Comparison of ENCODE assay signal across 1 cellular context in the genomic region with DNA sequence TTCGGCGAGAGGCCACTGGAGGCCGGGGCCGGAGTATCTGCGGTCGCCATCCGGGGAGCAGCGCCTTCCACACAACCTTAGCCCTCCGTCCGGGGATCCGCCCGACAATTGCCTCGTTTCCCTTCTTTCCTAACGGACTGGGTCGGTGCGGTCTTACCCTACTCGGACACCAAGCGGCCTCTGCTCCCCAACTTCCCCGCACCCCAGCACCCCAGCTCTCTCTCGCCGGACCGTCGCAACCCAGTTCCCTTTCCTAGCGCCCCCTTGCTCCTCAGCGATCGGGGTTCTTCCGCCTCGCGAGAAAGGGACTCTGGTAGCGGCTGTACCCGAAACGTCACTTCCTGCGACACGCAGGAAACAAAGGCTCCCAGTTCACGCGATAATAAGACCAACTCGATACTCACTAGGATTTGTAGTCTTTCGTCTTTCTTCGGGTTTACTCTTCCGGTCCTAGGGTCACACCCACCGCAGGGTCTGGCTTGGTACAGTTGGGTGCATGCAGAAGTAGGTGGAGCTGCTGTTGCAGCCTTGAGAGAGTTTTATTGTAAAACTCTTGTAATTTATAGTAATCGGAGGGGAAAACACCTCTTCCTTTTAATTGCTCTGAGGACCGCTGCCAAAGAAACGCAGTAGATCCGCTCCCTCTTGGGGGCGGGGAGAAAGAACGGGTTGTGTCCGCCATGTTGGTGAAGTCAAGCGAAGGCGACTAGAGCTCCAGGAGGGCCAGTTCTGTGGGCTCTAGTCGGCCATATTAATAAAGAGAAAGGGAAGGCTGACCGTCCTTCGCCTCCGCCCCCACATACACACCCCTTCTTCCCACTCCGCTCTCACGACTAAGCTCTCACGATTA.
TF ChIP-seq lines count a peak whose summit lies in the region.

A gene (plus strand): TSS at position 741 of the 850 bp plus-strand sequence. CDS start 209 bp downstream, outside the sequence.
A gene with protein sequence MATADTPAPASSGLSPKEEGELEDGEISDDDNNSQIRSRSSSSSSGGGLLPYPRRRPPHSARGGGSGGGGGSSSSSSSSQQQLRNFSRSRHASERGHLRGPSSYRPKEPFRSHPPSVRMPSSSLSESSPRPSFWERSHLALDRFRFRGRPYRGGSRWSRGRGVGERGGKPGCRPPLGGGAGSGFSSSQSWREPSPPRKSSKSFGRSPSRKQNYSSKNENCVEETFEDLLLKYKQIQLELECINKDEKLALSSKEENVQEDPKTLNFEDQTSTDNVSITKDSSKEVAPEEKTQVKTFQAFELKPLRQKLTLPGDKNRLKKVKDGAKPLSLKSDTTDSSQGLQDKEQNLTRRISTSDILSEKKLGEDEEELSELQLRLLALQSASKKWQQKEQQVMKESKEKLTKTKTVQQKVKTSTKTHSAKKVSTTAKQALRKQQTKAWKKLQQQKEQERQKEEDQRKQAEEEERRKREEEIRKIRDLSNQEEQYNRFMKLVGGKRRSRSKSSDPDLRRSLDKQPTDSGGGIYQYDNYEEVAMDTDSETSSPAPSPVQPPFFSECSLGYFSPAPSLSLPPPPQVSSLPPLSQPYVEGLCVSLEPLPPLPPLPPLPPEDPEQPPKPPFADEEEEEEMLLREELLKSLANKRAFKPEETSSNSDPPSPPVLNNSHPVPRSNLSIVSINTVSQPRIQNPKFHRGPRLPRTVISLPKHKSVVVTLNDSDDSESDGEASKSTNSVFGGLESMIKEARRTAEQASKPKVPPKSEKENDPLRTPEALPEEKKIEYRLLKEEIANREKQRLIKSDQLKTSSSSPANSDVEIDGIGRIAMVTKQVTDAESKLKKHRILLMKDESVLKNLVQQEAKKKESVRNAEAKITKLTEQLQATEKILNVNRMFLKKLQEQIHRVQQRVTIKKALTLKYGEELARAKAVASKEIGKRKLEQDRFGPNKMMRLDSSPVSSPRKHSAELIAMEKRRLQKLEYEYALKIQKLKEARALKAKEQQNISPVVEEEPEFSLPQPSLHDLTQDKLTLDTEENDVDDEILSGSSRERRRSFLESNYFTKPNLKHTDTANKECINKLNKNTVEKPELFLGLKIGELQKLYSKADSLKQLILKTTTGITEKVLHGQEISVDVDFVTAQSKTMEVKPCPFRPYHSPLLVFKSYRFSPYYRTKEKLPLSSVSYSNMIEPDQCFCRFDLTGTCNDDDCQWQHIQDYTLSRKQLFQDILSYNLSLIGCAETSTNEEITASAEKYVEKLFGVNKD (N-terminal part only) (minus strand): TSS at position 288 of the 850 bp plus-strand sequence. CDS start 238 bp downstream, at position 50.

TF ChIP-seq in SK-N-SH treated with all-trans-retinoic acid at 6 μM for 48 hours, 23 proteins besides CTCF, POLR2A, EP300 and RAD21 (continued from another document):
- TF ChIP-seq OSR1 (CRISPR knock-in tag; IDR thresholded peaks at IDR 0.05) (no peak), TOX (CRISPR knock-in tag; IDR thresholded peaks at IDR 0.05; ENCODE audit: borderline replicate concordance) (no peak), ISL1 (CRISPR knock-in tag; IDR thresholded peaks at IDR 0.05) (no peak; the same call in 1 of the 2 replicates), ESRRG (CRISPR knock-in tag; IDR thresholded peaks at IDR 0.05) (no peak), ZNF565 (CRISPR knock-in tag; conservative IDR thresholded peaks at IDR 0.05; ENCODE audit: low read depth) (0 out of 2 replicates have a peak, but pooled peaks have one; percentile 68), TCF4 (CRISPR knock-in tag; IDR thresholded peaks at IDR 0.05; ENCODE audit: borderline replicate concordance) (no peak), ZNF70 (CRISPR knock-in tag; IDR thresholded peaks at IDR 0.05) (peak; percentile 78), ZC3H10 (CRISPR knock-in tag; IDR thresholded peaks at IDR 0.05) (no peak), GLIS3 (CRISPR knock-in tag; IDR thresholded peaks at IDR 0.05) (0 out of 2 replicates have a peak, but pooled peaks have one; percentile 16)
- TF ChIP-seq, protein P1, sequence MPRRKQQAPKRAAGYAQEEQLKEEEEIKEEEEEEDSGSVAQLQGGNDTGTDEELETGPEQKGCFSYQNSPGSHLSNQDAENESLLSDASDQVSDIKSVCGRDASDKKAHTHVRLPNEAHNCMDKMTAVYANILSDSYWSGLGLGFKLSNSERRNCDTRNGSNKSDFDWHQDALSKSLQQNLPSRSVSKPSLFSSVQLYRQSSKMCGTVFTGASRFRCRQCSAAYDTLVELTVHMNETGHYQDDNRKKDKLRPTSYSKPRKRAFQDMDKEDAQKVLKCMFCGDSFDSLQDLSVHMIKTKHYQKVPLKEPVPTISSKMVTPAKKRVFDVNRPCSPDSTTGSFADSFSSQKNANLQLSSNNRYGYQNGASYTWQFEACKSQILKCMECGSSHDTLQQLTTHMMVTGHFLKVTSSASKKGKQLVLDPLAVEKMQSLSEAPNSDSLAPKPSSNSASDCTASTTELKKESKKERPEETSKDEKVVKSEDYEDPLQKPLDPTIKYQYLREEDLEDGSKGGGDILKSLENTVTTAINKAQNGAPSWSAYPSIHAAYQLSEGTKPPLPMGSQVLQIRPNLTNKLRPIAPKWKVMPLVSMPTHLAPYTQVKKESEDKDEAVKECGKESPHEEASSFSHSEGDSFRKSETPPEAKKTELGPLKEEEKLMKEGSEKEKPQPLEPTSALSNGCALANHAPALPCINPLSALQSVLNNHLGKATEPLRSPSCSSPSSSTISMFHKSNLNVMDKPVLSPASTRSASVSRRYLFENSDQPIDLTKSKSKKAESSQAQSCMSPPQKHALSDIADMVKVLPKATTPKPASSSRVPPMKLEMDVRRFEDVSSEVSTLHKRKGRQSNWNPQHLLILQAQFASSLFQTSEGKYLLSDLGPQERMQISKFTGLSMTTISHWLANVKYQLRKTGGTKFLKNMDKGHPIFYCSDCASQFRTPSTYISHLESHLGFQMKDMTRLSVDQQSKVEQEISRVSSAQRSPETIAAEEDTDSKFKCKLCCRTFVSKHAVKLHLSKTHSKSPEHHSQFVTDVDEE (CRISPR knock-in tag; IDR thresholded peaks at IDR 0.05), result peak; percentile 20; the same call in 1 of the 2 replicates
- TF ChIP-seq, protein P2, sequence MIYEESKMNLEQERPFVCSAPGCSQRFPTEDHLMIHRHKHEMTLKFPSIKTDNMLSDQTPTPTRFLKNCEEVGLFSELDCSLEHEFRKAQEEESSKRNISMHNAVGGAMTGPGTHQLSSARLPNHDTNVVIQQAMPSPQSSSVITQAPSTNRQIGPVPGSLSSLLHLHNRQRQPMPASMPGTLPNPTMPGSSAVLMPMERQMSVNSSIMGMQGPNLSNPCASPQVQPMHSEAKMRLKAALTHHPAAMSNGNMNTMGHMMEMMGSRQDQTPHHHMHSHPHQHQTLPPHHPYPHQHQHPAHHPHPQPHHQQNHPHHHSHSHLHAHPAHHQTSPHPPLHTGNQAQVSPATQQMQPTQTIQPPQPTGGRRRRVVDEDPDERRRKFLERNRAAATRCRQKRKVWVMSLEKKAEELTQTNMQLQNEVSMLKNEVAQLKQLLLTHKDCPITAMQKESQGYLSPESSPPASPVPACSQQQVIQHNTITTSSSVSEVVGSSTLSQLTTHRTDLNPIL (CRISPR knock-in tag; IDR thresholded peaks at IDR 0.05; ENCODE audit: low read depth), result no peak
- TF ChIP-seq, protein P3, sequence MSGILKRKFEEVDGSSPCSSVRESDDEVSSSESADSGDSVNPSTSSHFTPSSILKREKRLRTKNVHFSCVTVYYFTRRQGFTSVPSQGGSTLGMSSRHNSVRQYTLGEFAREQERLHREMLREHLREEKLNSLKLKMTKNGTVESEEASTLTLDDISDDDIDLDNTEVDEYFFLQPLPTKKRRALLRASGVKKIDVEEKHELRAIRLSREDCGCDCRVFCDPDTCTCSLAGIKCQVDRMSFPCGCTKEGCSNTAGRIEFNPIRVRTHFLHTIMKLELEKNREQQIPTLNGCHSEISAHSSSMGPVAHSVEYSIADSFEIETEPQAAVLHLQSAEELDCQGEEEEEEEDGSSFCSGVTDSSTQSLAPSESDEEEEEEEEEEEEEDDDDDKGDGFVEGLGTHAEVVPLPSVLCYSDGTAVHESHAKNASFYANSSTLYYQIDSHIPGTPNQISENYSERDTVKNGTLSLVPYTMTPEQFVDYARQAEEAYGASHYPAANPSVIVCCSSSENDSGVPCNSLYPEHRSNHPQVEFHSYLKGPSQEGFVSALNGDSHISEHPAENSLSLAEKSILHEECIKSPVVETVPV (CRISPR knock-in tag; IDR thresholded peaks at IDR 0.05), result no peak
